In the genomic region with DNA sequence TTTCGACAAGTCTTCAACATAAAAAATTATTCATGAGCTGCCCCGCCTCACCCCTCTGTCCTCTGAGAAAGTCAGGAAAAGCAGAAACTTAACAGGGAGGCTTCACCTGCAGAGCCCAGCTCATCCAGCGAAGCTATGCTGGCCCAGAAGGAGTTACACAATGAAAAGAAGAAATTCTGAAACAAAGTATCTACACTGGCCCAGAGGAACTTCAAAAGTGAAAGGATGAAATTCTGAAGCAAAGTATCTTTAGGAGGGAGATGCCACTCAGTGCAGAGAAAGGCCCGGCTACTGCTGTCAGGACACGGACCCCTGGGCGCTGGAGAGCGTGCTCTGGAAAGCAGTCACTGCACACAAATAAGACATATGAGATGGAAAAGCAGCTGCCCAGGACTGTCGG, we compare ENCODE assay signal across 13 cellular contexts. TPM values are rescaled to one million over a fixed set of nuclear protein-coding genes. Genes with fewer than 3 reads are reported as not detected.
DNase-seq lines count a peak whose midpoint lies in the region; ATAC-seq and TF ChIP-seq lines count a peak whose summit lies in the region.
"Had no signal": no experiment of that assay in that cellular context is flagged by ENCODE, and none has a peak within 500 bp of the region (broad histone marks: within the 10 kb centered on the region; RNA-seq: fewer than 3 reads in every experiment).

No MANE protein-coding gene starts in this region.

- H3K27me3 Mint-ChIP-seq in activated T-cell treated with anti-CD3 and anti-CD28 coated beads, Interleukin-2, amount 50 U/mL, for 4 hours (ENCODE audit: low read depth) = no peaks in the 10 kb centered on the region
- H3K27me3 Mint-ChIP-seq in endothelial cell (ENCODE audit: unreplicated experiment) = peaks cover 9% of the 10 kb centered on the region
- H3K27me3 Mint-ChIP-seq in stimulated activated naive B cell treated with anti-CD40 and anti-IgM and Interleukin-4, amounts not matched to agents 10 μg/mL and 1 μg/mL and 100 μg/mL, for 72 hours = no peaks in the 10 kb centered on the region

- no peak for TF ChIP-seq CTCF in RWPE1 (conservative IDR thresholded peaks at IDR 0.05; ENCODE audit: low read depth)
- no peak for TF ChIP-seq CTCF in endothelial cell (IDR thresholded peaks at IDR 0.05; ENCODE audit: unreplicated experiment)
- no peak for TF ChIP-seq CTCF in GM10266 (IDR thresholded peaks at IDR 0.05; ENCODE audit: control insufficient read depth, insufficient read depth, low read depth, missing control alignments)

- no peak for ATAC-seq in activated T-cell treated with anti-CD3 and anti-CD28 coated beads, Interleukin-2, amount 50 U/mL, for 4 hours
- no peak for ATAC-seq in stimulated activated naive B cell treated with anti-CD40 and anti-IgM and Interleukin-4, amounts not matched to agents 10 μg/mL and 1 μg/mL and 100 μg/mL, for 72 hours (replicated peaks)
- no peak for ATAC-seq in GM18861 (IDR thresholded peaks at IDR 0.05; ENCODE audit: unreplicated experiment)
- ATAC-seq: gastrocnemius medialis had no signal

- CTCF ChIA-PET in RWPE1 (lab: Yijun Ruan, JAX) = no interaction called here

- H3K27ac ChIP-seq in RWPE1 = peak overlapping the region; percentile 74
- H3K27ac ChIP-seq: WERI-Rb-1 had no signal

- peak overlapping the region; percentile 65 for H3K4me3 Mint-ChIP-seq in activated T-cell treated with anti-CD3 and anti-CD28 coated beads, Interleukin-2, amount 50 U/mL, for 4 hours
- H3K4me3 Mint-ChIP-seq in endothelial cell (ENCODE audit: unreplicated experiment) = peak overlapping the region; percentile 76
- H3K4me3 Mint-ChIP-seq in stimulated activated naive B cell treated with anti-CD40 and anti-IgM and Interleukin-4, amounts not matched to agents 10 μg/mL and 1 μg/mL and 100 μg/mL, for 72 hours = peak overlapping the region; percentile 69 to 77

- peaks cover 28% of the 10 kb centered on the region for H3K4me1 Mint-ChIP-seq in activated T-cell treated with anti-CD3 and anti-CD28 coated beads, Interleukin-2, amount 50 U/mL, for 4 hours (ENCODE audit: low read depth)
- peaks cover 9% of the 10 kb centered on the region for H3K4me1 Mint-ChIP-seq in endothelial cell (ENCODE audit: unreplicated experiment)
- peaks cover 29 to 54% of the 10 kb centered on the region in 2 donors for H3K4me1 Mint-ChIP-seq in stimulated activated naive B cell treated with anti-CD40 and anti-IgM and Interleukin-4, amounts not matched to agents 10 μg/mL and 1 μg/mL and 100 μg/mL, for 72 hours

- H3K27ac Mint-ChIP-seq in endothelial cell (ENCODE audit: unreplicated experiment) = peak overlapping the region; percentile 25
- H3K27ac Mint-ChIP-seq in stimulated activated naive B cell treated with anti-CD40 and anti-IgM and Interleukin-4, amounts not matched to agents 10 μg/mL and 1 μg/mL and 100 μg/mL, for 72 hours = peak overlapping the region; percentile 85

- H3K9me3 Mint-ChIP-seq in activated T-cell treated with anti-CD3 and anti-CD28 coated beads, Interleukin-2, amount 50 U/mL, for 4 hours = no peaks in the 10 kb centered on the region
- no peaks in the 10 kb centered on the region for H3K9me3 Mint-ChIP-seq in endothelial cell (ENCODE audit: unreplicated experiment)
- H3K9me3 Mint-ChIP-seq in stimulated activated naive B cell treated with anti-CD40 and anti-IgM and Interleukin-4, amounts not matched to agents 10 μg/mL and 1 μg/mL and 100 μg/mL, for 72 hours = no peaks in the 10 kb centered on the region

- POLR2A ChIA-PET in RWPE1 (lab: Yijun Ruan, JAX; ENCODE audit: low non-redundant PET) = interaction anchor here (0.7 kb wide), 1 partner anchor 60 kb away, joined by 3 read pairs; no protein-coding TSS in a partner anchor

- peaks cover 3% of the 10 kb centered on the region for H3K36me3 Mint-ChIP-seq in activated T-cell treated with anti-CD3 and anti-CD28 coated beads, Interleukin-2, amount 50 U/mL, for 4 hours (ENCODE audit: insufficient read depth)
- H3K36me3 Mint-ChIP-seq in endothelial cell (ENCODE audit: low read depth, unreplicated experiment) = peaks cover 8% of the 10 kb centered on the region
- H3K36me3 Mint-ChIP-seq in stimulated activated naive B cell treated with anti-CD40 and anti-IgM and Interleukin-4, amounts not matched to agents 10 μg/mL and 1 μg/mL and 100 μg/mL, for 72 hours = peaks cover 14 to 27% of the 10 kb centered on the region in 2 donors

- DNase-seq in activated T-cell treated with anti-CD3 and anti-CD28 coated beads, Interleukin-2, amount 50 U/mL, for 4 hours = no peak
- DNase-seq in activated T-cell treated with anti-CD3 and anti-CD28 coated beads, Interleukin-2, amount 50 U/mL, for 48 hours = no peak
- no peak for DNase-seq in RWPE1 (ENCODE audit: low spot score)
- no peak for DNase-seq in endothelial cell (ENCODE audit: low spot score)
- DNase-seq in stimulated activated naive B cell treated with anti-CD40 and anti-IgM and Interleukin-4, amounts not matched to agents 10 μg/mL and 1 μg/mL and 100 μg/mL, for 72 hours = no peak
- no peak for DNase-seq in NCI-H2107 (lab: John Stamatoyannopoulos, UW)
- no peak for DNase-seq in GM10266 (ENCODE audit: extremely low spot score)
- DNase-seq: gastrocnemius medialis, RPMI8226, WERI-Rb-1 had no signal

RNA-seq across cellular contexts. Expression of a gene that starts 1.6 kb away (rescaled TPM):
- total RNA-seq in activated T-cell treated with anti-CD3 and anti-CD28 coated beads, Interleukin-2, amount 50 U/mL, for 4 hours = 10 to 100 TPM; 20.6 to 24.1 (median 21.1) TPM
- 24.7 TPM for total RNA-seq in endothelial cell (ENCODE audit: unreplicated experiment)

RNA-seq across cellular contexts. Expression of a gene that starts 1.8 kb away (rescaled TPM):
- total RNA-seq in activated T-cell treated with anti-CD3 and anti-CD28 coated beads, Interleukin-2, amount 50 U/mL, for 4 hours = 100 to 1,000 TPM in 1 of 3 donors, 10 to 100 TPM in 2; 78.9 to 105 (median 98.0) TPM
- total RNA-seq in endothelial cell (ENCODE audit: unreplicated experiment) = 65.3 TPM

RNA-seq across cellular contexts. Expression of a gene that starts 11.3 kb away (rescaled TPM):
- not detected for total RNA-seq in activated T-cell treated with anti-CD3 and anti-CD28 coated beads, Interleukin-2, amount 50 U/mL, for 4 hours
- not detected for total RNA-seq in endothelial cell (ENCODE audit: unreplicated experiment)
- total RNA-seq: G401, gastrocnemius medialis, kidney epithelial cell had no signal

RNA-seq across cellular contexts. Expression of a gene that starts 43.4 kb away (rescaled TPM):
- 100 to 1,000 TPM; 534 to 566 (median 566) TPM for total RNA-seq in activated T-cell treated with anti-CD3 and anti-CD28 coated beads, Interleukin-2, amount 50 U/mL, for 4 hours
- total RNA-seq in endothelial cell (ENCODE audit: unreplicated experiment) = 80.7 TPM

RNA-seq across cellular contexts. Expression of a gene that starts 51.6 kb away (rescaled TPM):
- total RNA-seq in activated T-cell treated with anti-CD3 and anti-CD28 coated beads, Interleukin-2, amount 50 U/mL, for 4 hours = 10 to 100 TPM; 81.0 to 96.4 (median 87.2) TPM
- 16.2 TPM for total RNA-seq in endothelial cell (ENCODE audit: unreplicated experiment)
